Comparison of ENCODE assay signal across 18 cellular contexts in the genomic region with DNA sequence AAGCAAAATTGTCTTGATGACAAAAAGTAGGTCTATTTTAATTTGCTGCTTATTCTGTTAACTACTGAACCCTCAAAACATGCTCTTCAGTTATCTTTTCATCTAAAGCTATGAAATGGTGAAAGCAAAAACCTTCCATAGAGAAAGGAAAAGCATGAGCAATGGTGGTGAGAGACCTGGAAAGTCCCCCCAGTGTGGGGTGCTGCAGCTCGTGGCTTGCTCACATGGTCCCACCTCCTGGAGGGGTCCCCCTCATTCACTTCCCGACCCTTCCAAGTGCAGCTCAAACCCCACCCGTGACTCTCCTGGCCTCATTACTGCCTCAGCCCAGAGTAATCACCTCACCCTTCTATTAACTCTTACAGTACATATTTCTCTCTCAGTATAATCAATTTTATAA.
DNase-seq lines count a peak whose midpoint lies in the region; ATAC-seq, FAIRE-seq and TF ChIP-seq lines count a peak whose summit lies in the region.
"Had no signal": no experiment of that assay in that cellular context is flagged by ENCODE, and none has a peak within 500 bp of the region (broad histone marks: within the 10 kb centered on the region; RNA-seq: fewer than 3 reads in every experiment).

No MANE protein-coding gene starts in this region.

- FAIRE-seq in GM12892 (lab: Jason Lieb, UNC), result peak; percentile 67
- FAIRE-seq: A549, GM12891, GM19239, H54 had no signal

- no peaks in the 10 kb centered on the region for H3K9me3 Mint-ChIP-seq in GM23338
- no peaks in the 10 kb centered on the region for H3K9me3 Mint-ChIP-seq in stimulated activated effector memory CD8-positive, alpha-beta T cell treated with anti-CD3 and anti-CD28 coated beads, Interleukin-12 subunit alpha, Interleukin-12 subunit beta, amount 100 ng/mL, for 72 hours
- H3K9me3 Mint-ChIP-seq: CD4-positive, CD25-positive, alpha-beta regulatory T cell had no signal

- H3K36me3 Mint-ChIP-seq in GM23338 (ENCODE audit: low read depth), result no peaks in the 10 kb centered on the region
- H3K36me3 Mint-ChIP-seq in stimulated activated effector memory CD8-positive, alpha-beta T cell treated with anti-CD3 and anti-CD28 coated beads, Interleukin-12 subunit alpha, Interleukin-12 subunit beta, amount 100 ng/mL, for 72 hours, result no peaks in the 10 kb centered on the region
- H3K36me3 Mint-ChIP-seq: CD4-positive, CD25-positive, alpha-beta regulatory T cell had no signal

- no peak for ATAC-seq in GM23338
- ATAC-seq in stimulated activated effector memory CD8-positive, alpha-beta T cell treated with anti-CD3 and anti-CD28 coated beads, Interleukin-12 subunit alpha, Interleukin-12 subunit beta, amount 100 ng/mL, for 72 hours, result peak; percentile 46
- ATAC-seq in HG02759 (IDR thresholded peaks at IDR 0.05; ENCODE audit: unreplicated experiment), result no peak
- ATAC-seq: A549, HCT116 had no signal

- H2AFZ ChIP-seq in GM23338, result peak overlapping the region; percentile 95; the same call in 1 of the 2 replicates

- TF ChIP-seq POLR2A in GM12892 (IDR thresholded peaks at IDR 0.05; ENCODE audit: low read depth, low read length), result no peak

- H3K27ac Mint-ChIP-seq in GM23338, result no peak overlapping the region
- H3K27ac Mint-ChIP-seq in stimulated activated effector memory CD8-positive, alpha-beta T cell treated with anti-CD3 and anti-CD28 coated beads, Interleukin-12 subunit alpha, Interleukin-12 subunit beta, amount 100 ng/mL, for 72 hours, result no peak overlapping the region
- H3K27ac Mint-ChIP-seq: CD4-positive, CD25-positive, alpha-beta regulatory T cell had no signal

- no peaks in the 10 kb centered on the region for H3K79me2 ChIP-seq in GM23338 (replicated peaks; ENCODE audit: insufficient read depth)

- no peak overlapping the region for H3K4me2 ChIP-seq in GM23338
- H3K4me2 ChIP-seq: A549; BLaER1 treated with 17β-estradiol and CSF1 and Interleukin-3, amounts not matched to agents 10 nM and 100 nM had no signal

- no peaks in the 10 kb centered on the region for H3F3A ChIP-seq in GM23338 (replicated peaks; ENCODE audit: low read depth)

- no peak overlapping the region for H3K4me3 ChIP-seq in GM23338
- H3K4me3 ChIP-seq: A549; BLaER1 treated with 17β-estradiol and CSF1 and Interleukin-3, amounts not matched to agents 10 nM and 100 nM had no signal

- no peak overlapping the region for H3K27ac ChIP-seq in GM23338 (ENCODE audit: low read depth)
- H3K27ac ChIP-seq: A549; BLaER1 treated with 17β-estradiol and CSF1 and Interleukin-3, amounts not matched to agents 10 nM and 100 nM had no signal

- DNase-seq in GM12892 (ENCODE audit: insufficient read length) (no peak), GM23338 (ENCODE audit: low spot score) (no peak), OCI-M1 (lab: John Stamatoyannopoulos, UW) (peak; percentile 2), glomerular visceral epithelial cell (ENCODE audit: extremely low spot score) (no peak), NCI-H2029 (lab: John Stamatoyannopoulos, UW) (no peak)
- no peak for DNase-seq in stimulated activated effector memory CD8-positive, alpha-beta T cell treated with anti-CD3 and anti-CD28 coated beads, Interleukin-12 subunit alpha, Interleukin-12 subunit beta, amount 100 ng/mL, for 72 hours (ENCODE audit: low spot score in 2 of 2)
- DNase-seq: AML-193; CD4-positive, CD25-positive, alpha-beta regulatory T cell; DMS53; IMR-90; KBM-7 had no signal

- H3K27me3 ChIP-seq in GM23338 (ENCODE audit: insufficient read depth), result no peaks in the 10 kb centered on the region
- H3K27me3 ChIP-seq: BLaER1 treated with 17β-estradiol and CSF1 and Interleukin-3, amounts not matched to agents 10 nM and 100 nM had no signal

- no peaks in the 10 kb centered on the region for H4K20me1 ChIP-seq in GM23338 (replicated peaks; ENCODE audit: insufficient read depth)
- H4K20me1 ChIP-seq: BLaER1 treated with 17β-estradiol and CSF1 and Interleukin-3, amounts not matched to agents 10 nM and 100 nM had no signal

- no peak overlapping the region for H3K4me3 Mint-ChIP-seq in GM23338
- no peak overlapping the region for H3K4me3 Mint-ChIP-seq in stimulated activated effector memory CD8-positive, alpha-beta T cell treated with anti-CD3 and anti-CD28 coated beads, Interleukin-12 subunit alpha, Interleukin-12 subunit beta, amount 100 ng/mL, for 72 hours
- H3K4me3 Mint-ChIP-seq: CD4-positive, CD25-positive, alpha-beta regulatory T cell had no signal

- no peaks in the 10 kb centered on the region for H3K4me1 ChIP-seq in GM23338 (ENCODE audit: insufficient read depth)
- H3K4me1 ChIP-seq: A549; BLaER1 treated with 17β-estradiol and CSF1 and Interleukin-3, amounts not matched to agents 10 nM and 100 nM had no signal

- no peaks in the 10 kb centered on the region for H3K9me2 ChIP-seq in GM23338 (ENCODE audit: insufficient read depth)

- H3K27me3 Mint-ChIP-seq in GM23338 (ENCODE audit: insufficient read depth, low read depth, poor library complexity), result no peaks in the 10 kb centered on the region

- H3K36me3 ChIP-seq in GM23338 (ENCODE audit: insufficient read depth), result no peaks in the 10 kb centered on the region
- H3K36me3 ChIP-seq: BLaER1 treated with 17β-estradiol and CSF1 and Interleukin-3, amounts not matched to agents 10 nM and 100 nM had no signal

- no peak for TF ChIP-seq CTCF in GM23338 (conservative IDR thresholded peaks at IDR 0.05; ENCODE audit: low read depth in 2 of 2)

- no peaks in the 10 kb centered on the region for H3K4me1 Mint-ChIP-seq in GM23338
- H3K4me1 Mint-ChIP-seq in stimulated activated effector memory CD8-positive, alpha-beta T cell treated with anti-CD3 and anti-CD28 coated beads, Interleukin-12 subunit alpha, Interleukin-12 subunit beta, amount 100 ng/mL, for 72 hours, result peaks cover 6% of the 10 kb centered on the region

TF ChIP-seq in GM23338, 12 proteins besides CTCF, POLR2A, EP300 and RAD21:
- TF ChIP-seq CREB1 (CRISPR knock-in tag; IDR thresholded peaks at IDR 0.05; ENCODE audit: low read depth), result no peak
